Comparison of ENCODE assay signal across 18 cellular contexts in the genomic region with DNA sequence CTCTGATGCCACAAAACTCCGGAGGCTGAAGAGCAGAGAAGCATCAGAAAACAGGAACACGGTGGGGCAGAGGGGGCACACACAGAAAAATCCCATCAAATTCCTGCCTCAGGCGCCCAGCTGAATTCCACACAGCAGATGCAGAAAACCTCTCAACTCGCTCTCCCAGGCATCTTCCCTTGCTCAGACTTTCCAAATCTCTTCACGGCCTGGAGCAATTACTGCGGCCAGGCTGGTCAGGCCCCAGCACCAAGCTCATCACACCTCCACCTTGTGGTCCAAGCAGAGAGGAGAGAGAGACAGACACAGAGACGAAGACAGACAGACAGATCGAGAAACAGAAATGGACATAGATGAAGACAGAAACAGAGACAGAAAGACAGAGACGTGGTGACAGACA.
DNase-seq lines count a peak whose midpoint lies in the region; ATAC-seq and TF ChIP-seq lines count a peak whose summit lies in the region.
"Had no signal": no experiment of that assay in that cellular context is flagged by ENCODE, and none has a peak within 500 bp of the region (broad histone marks: within the 10 kb centered on the region; RNA-seq: fewer than 3 reads in every experiment).

No MANE protein-coding gene starts in this region.

- H3K27ac ChIP-seq in HCT116 (ENCODE audit: low read depth, low read length): no peak overlapping the region
- peak overlapping the region; percentile 63 for H3K27ac ChIP-seq in neural progenitor cell
- H3K27ac ChIP-seq: upper lobe of left lung had no signal

- H3K4me3 Mint-ChIP-seq in T-helper 2 cell treated with Interferon-gamma antibody and Interleukin-4, amounts not matched to agents 5 μg/mL and 100 μg/mL, for 36 hours: no peak overlapping the region
- no peak overlapping the region for H3K4me3 Mint-ChIP-seq in central memory CD8-positive, alpha-beta T cell
- H3K4me3 Mint-ChIP-seq in neural progenitor cell: no peak overlapping the region

- H3K9me3 Mint-ChIP-seq in T-helper 2 cell treated with Interferon-gamma antibody and Interleukin-4, amounts not matched to agents 5 μg/mL and 100 μg/mL, for 36 hours: peaks cover 11% of the 10 kb centered on the region
- H3K9me3 Mint-ChIP-seq in central memory CD8-positive, alpha-beta T cell: no peaks in the 10 kb centered on the region
- H3K9me3 Mint-ChIP-seq in neural progenitor cell: peaks cover 10% of the 10 kb centered on the region

- TF ChIP-seq CTCF in HCT116 (IDR thresholded peaks at IDR 0.05 in 2 of 3, conservative IDR thresholded peaks at IDR 0.05 in 1 of 3; ENCODE audit: borderline replicate concordance in 1 of 3, insufficient read depth in 1 of 3, low read depth in 2 of 3, low read length in 2 of 3) (no peak), neural progenitor cell (IDR thresholded peaks at IDR 0.05) (no peak)

- no peak overlapping the region for H3K9ac ChIP-seq in HCT116 (ENCODE audit: low read length)
- H3K9ac ChIP-seq in neural progenitor cell: no peak overlapping the region

- H3K27me3 Mint-ChIP-seq in T-helper 2 cell treated with Interferon-gamma antibody and Interleukin-4, amounts not matched to agents 5 μg/mL and 100 μg/mL, for 36 hours (ENCODE audit: low read depth): no peaks in the 10 kb centered on the region
- no peaks in the 10 kb centered on the region for H3K27me3 Mint-ChIP-seq in central memory CD8-positive, alpha-beta T cell
- peaks cover 4% of the 10 kb centered on the region for H3K27me3 Mint-ChIP-seq in neural progenitor cell (ENCODE audit: insufficient read depth, low read depth)

- H3F3A ChIP-seq in neural progenitor cell (ENCODE audit: low read depth): peaks cover 8% of the 10 kb centered on the region

- no peak for DNase-seq in T-helper 2 cell treated with Interferon-gamma antibody and Interleukin-4, amounts not matched to agents 5 μg/mL and 100 μg/mL, for 36 hours (ENCODE audit: low spot score)
- DNase-seq in T-helper 2 cell: no peak
- no peak for DNase-seq in HCT116 (ENCODE audit: low read depth, low spot score)
- DNase-seq in central memory CD8-positive, alpha-beta T cell (ENCODE audit: low spot score in 2 of 2): no peak
- no peak for DNase-seq in neural progenitor cell (ENCODE audit: low spot score)
- DNase-seq in SKM-1 (lab: John Stamatoyannopoulos, UW; ENCODE audit: unreplicated experiment): no peak
- DNase-seq in dedifferentiated amniotic fluid mesenchymal stem cell (ENCODE audit: extremely low spot score): no peak
- no peak for DNase-seq in ecto neural progenitor cell (ENCODE audit: low spot score)
- DNase-seq: 8988T; activated CD4-positive, alpha-beta T cell treated with anti-CD3 and anti-CD28 coated beads for 4 hours; activated T-cell treated with anti-CD3 and anti-CD28 coated beads, Interleukin-2, amount 50 U/mL, for 48 hours; central memory CD4-positive, alpha-beta T cell; NCI-H1436 treated with DMSO at 0.1 percent for 48 hours; NCI-H345; stimulated activated naive CD4-positive, alpha-beta T cell had no signal

- POLR2A ChIA-PET in HCT116 (lab: Charles Lee): interaction anchor here (0.6 kb wide), 1 partner anchor 296 kb away, joined by 3 read pairs; no protein-coding TSS in a partner anchor

- TF ChIP-seq POLR2A in HCT116 (IDR thresholded peaks at IDR 0.05; ENCODE audit: borderline replicate concordance, extremely low read depth, insufficient read depth, insufficient read length): no peak

- H3K79me2 ChIP-seq in HCT116 (ENCODE audit: insufficient read depth, low read length) (peaks cover 4% of the 10 kb centered on the region; the same call in 1 of the 2 replicates), neural progenitor cell (ENCODE audit: low read depth) (peaks cover 14% of the 10 kb centered on the region)

- H3K36me3 ChIP-seq in HCT116 (ENCODE audit: control insufficient read depth in 1 of 2, insufficient read depth in 2 of 2, low read length in 2 of 2) (peaks cover 2 to 24% of the 10 kb centered on the region in 2 experiments; a peak in 2 of 4 replicates), neural progenitor cell (no peaks in the 10 kb centered on the region)

- peaks cover 51% of the 10 kb centered on the region for H3K36me3 Mint-ChIP-seq in T-helper 2 cell treated with Interferon-gamma antibody and Interleukin-4, amounts not matched to agents 5 μg/mL and 100 μg/mL, for 36 hours (ENCODE audit: low read depth)
- peaks cover 9% of the 10 kb centered on the region for H3K36me3 Mint-ChIP-seq in central memory CD8-positive, alpha-beta T cell (ENCODE audit: insufficient read depth)
- H3K36me3 Mint-ChIP-seq in neural progenitor cell: peaks cover 37% of the 10 kb centered on the region

- no peaks in the 10 kb centered on the region for H3K27me3 ChIP-seq in HCT116 (ENCODE audit: insufficient read depth, low read length)
- H3K27me3 ChIP-seq in neural progenitor cell: no peaks in the 10 kb centered on the region
- H3K27me3 ChIP-seq: upper lobe of left lung had no signal

- no peaks in the 10 kb centered on the region for H3K9me2 ChIP-seq in HCT116 (ENCODE audit: insufficient read depth)

- H3K9me3 ChIP-seq in HCT116 (ENCODE audit: control insufficient read depth in 1 of 2, insufficient read depth in 1 of 2, low read depth in 1 of 2, low read length in 2 of 2) (peaks cover 0 to 5% of the 10 kb centered on the region in 2 experiments; a peak in 1 of 4 replicates), neural progenitor cell (ENCODE audit: low read depth) (no peaks in the 10 kb centered on the region)
- H3K9me3 ChIP-seq: HAP-1, upper lobe of left lung had no signal

- H4K20me1 ChIP-seq in HCT116 (ENCODE audit: insufficient read depth) (no peaks in the 10 kb centered on the region), neural progenitor cell (ENCODE audit: low read depth) (peaks cover 29% of the 10 kb centered on the region)

- no peak for ATAC-seq in HCT116
- ATAC-seq in central memory CD8-positive, alpha-beta T cell (replicated peaks; ENCODE audit: extremely low read depth, poor library complexity, severe bottlenecking): no peak
- ATAC-seq: left lobe of liver had no signal

- intact Hi-C loops in HCT116 (cut with micrococcal nuclease): no loop called here

- H3K4me2 ChIP-seq in HCT116 (ENCODE audit: low read length): no peak overlapping the region
- H3K4me2 ChIP-seq in neural progenitor cell: no peak overlapping the region

- BruUV-seq in HCT116 (replicated peaks; lab: Mats Ljungman, UMichigan): TSS peak; percentile 25

- H3K4me1 ChIP-seq in HCT116 (ENCODE audit: control insufficient read depth in 1 of 2, insufficient read depth in 2 of 2, low read length in 2 of 2) (peaks cover 0 to 6% of the 10 kb centered on the region in 2 experiments; a peak in 1 of 4 replicates), neural progenitor cell (peaks cover 16% of the 10 kb centered on the region)
- H3K4me1 ChIP-seq: HAP-1 had no signal

- H3K27ac Mint-ChIP-seq in T-helper 2 cell treated with Interferon-gamma antibody and Interleukin-4, amounts not matched to agents 5 μg/mL and 100 μg/mL, for 36 hours: peak overlapping the region; percentile 10
- peak overlapping the region; percentile 49 for H3K27ac Mint-ChIP-seq in central memory CD8-positive, alpha-beta T cell (ENCODE audit: low read depth)
- H3K27ac Mint-ChIP-seq in neural progenitor cell: peak overlapping the region; percentile 70

- no peak overlapping the region for H3K4me3 ChIP-seq in HCT116 (replicated peaks in 1 of 2; ENCODE audit: low read depth in 1 of 2, low read length in 2 of 2)
- no peak overlapping the region for H3K4me3 ChIP-seq in neural progenitor cell
- H3K4me3 ChIP-seq: HAP-1, upper lobe of left lung had no signal

- CTCF ChIA-PET in HCT116 (lab: Charles Lee): no interaction called here

- H2AFZ ChIP-seq in HCT116 (ENCODE audit: low read depth, low read length, poor library complexity, severe bottlenecking) (no peak overlapping the region), neural progenitor cell (replicated peaks) (no peak overlapping the region)

- peaks cover 15% of the 10 kb centered on the region for H3K4me1 Mint-ChIP-seq in T-helper 2 cell treated with Interferon-gamma antibody and Interleukin-4, amounts not matched to agents 5 μg/mL and 100 μg/mL, for 36 hours (ENCODE audit: low read depth)
- peaks cover 38% of the 10 kb centered on the region for H3K4me1 Mint-ChIP-seq in central memory CD8-positive, alpha-beta T cell
- H3K4me1 Mint-ChIP-seq in neural progenitor cell: peaks cover 9% of the 10 kb centered on the region

- no peak for TF ChIP-seq RAD21 in HCT116 (IDR thresholded peaks at IDR 0.05; ENCODE audit: low read depth)

- RAD21 ChIA-PET in HCT116 (lab: Charles Lee; ENCODE audit: low non-redundant PET in 1 of 2, low total read pairs in 2 of 2, uncharacterized antibody in 2 of 2, unreplicated experiment in 2 of 2): no interaction called here

TF ChIP-seq in HCT116, 20 proteins besides CTCF, POLR2A, EP300 and RAD21 (continues in another document):
- TF ChIP-seq ZBTB33 (IDR thresholded peaks at IDR 0.05; ENCODE audit: extremely low read depth, insufficient replicate concordance, low read length) (no peak), MAX (IDR thresholded peaks at IDR 0.05) (no peak), CBX3 (IDR thresholded peaks at IDR 0.05; ENCODE audit: low read depth) (no peak), POLR2AphosphoS5 (IDR thresholded peaks at IDR 0.05; ENCODE audit: low read depth, low read length) (no peak), JUND (IDR thresholded peaks at IDR 0.05) (no peak), EGR1 (IDR thresholded peaks at IDR 0.05; ENCODE audit: low read depth) (no peak), YY1 (IDR thresholded peaks at IDR 0.05; ENCODE audit: extremely low read depth, insufficient replicate concordance, low read depth, low read length) (no peak), CEBPB (IDR thresholded peaks at IDR 0.05; ENCODE audit: low read depth) (no peak)

Comparison
In these comparisons a context has a peak if more than half of its experiments do, and no peak if none do; other contexts are left out.
1. H3K27ac Mint-ChIP-seq: peak in every context shown above with its lines; median percentile 70 in neural progenitor cell; 49 in central memory CD8-positive, alpha-beta T cell; 10 in T-helper 2 cell treated with Interferon-gamma antibody and Interleukin-4, amounts not matched to agents 5 μg/mL and 100 μg/mL, for 36 hours.